1 cellular context compared by ENCODE assay signal in the genomic region with DNA sequence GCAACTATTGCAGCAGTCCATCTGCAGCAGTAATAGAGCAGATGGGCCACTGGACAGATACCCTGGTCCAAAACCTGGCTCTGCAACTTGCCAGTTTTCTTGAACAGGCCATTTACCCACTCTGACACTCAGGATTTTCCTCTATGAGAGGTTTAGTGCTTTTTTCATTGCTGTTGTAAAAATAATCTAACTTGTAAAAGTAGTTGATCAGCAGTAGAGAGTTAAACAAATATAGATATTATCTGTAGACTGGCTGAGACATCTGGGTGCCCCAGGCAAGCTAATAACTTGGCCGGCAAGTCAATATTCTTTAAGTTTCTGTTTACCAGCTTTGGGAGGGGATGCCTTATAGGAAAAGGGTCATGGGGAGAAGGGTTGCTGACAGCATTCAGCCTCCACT.
TF ChIP-seq lines count a peak whose summit lies in the region.

No MANE protein-coding gene starts in this region.

TF ChIP-seq in GM23338, 12 proteins besides CTCF, POLR2A, EP300 and RAD21:
- TF ChIP-seq, protein P1, sequence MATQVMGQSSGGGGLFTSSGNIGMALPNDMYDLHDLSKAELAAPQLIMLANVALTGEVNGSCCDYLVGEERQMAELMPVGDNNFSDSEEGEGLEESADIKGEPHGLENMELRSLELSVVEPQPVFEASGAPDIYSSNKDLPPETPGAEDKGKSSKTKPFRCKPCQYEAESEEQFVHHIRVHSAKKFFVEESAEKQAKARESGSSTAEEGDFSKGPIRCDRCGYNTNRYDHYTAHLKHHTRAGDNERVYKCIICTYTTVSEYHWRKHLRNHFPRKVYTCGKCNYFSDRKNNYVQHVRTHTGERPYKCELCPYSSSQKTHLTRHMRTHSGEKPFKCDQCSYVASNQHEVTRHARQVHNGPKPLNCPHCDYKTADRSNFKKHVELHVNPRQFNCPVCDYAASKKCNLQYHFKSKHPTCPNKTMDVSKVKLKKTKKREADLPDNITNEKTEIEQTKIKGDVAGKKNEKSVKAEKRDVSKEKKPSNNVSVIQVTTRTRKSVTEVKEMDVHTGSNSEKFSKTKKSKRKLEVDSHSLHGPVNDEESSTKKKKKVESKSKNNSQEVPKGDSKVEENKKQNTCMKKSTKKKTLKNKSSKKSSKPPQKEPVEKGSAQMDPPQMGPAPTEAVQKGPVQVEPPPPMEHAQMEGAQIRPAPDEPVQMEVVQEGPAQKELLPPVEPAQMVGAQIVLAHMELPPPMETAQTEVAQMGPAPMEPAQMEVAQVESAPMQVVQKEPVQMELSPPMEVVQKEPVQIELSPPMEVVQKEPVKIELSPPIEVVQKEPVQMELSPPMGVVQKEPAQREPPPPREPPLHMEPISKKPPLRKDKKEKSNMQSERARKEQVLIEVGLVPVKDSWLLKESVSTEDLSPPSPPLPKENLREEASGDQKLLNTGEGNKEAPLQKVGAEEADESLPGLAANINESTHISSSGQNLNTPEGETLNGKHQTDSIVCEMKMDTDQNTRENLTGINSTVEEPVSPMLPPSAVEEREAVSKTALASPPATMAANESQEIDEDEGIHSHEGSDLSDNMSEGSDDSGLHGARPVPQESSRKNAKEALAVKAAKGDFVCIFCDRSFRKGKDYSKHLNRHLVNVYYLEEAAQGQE (IDR thresholded peaks at IDR 0.05; ENCODE audit: unreplicated experiment): no peak
